8 cellular contexts compared by ENCODE assay signal in the genomic region with DNA sequence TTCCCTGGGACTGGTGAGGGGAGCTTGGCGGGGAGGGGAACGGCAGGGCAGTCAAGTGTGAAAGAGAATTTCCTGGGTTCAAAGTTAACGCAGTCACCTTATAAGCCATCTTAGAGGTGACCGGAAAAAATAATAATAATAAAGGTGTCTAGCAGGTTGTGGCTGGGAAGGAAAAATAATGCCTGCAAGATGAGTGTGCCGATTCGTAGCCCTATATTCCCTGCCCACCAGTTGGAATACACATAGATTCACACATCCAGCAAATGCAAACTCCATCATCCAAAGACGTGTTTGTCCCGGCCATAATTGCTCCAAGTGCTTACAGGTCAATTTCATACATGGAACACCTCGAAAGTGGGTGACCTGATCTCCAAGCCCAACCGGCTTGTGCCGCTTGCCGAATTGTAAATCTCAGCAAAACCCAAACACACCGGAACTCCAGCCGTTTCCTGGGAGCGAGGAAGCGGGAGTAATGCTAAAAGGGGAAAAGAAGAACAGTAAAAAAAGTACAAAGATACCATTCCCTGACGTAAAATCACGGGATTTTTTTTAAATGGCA. TPM values are rescaled to one million over a fixed set of nuclear protein-coding genes. Genes with fewer than 3 reads are reported as not detected.
DNase-seq lines count a peak whose midpoint lies in the region; ATAC-seq lines count a peak whose summit lies in the region.

No MANE protein-coding gene starts in this region.

- DNase-seq in SKM-1 treated with dmso at 0.1 percent for 144 hours (lab: John Stamatoyannopoulos, UW; ENCODE audit: unreplicated experiment) (peak; percentile 25), SKM-1 (lab: John Stamatoyannopoulos, UW; ENCODE audit: unreplicated experiment) (no peak), T-helper 17 cell (no peak), SIG-M5 (lab: John Stamatoyannopoulos, UW) (no peak)
- no peak for DNase-seq in activated T-cell treated with anti-CD3 and anti-CD28 coated beads, Interleukin-2, amount 50 U/mL, for 1 hour
- no peak for DNase-seq in activated CD8-positive, alpha-beta memory T cell treated with anti-CD3 and anti-CD28 coated beads for 24 hours

- peak overlapping the region; percentile 93 for H3K27ac ChIP-seq in subcutaneous abdominal adipose tissue (ENCODE audit: low read depth, low read length)

- H3K36me3 ChIP-seq in subcutaneous abdominal adipose tissue (ENCODE audit: control insufficient read depth in 5 of 5, insufficient read depth in 5 of 5, low read length in 5 of 5): no peaks in the 10 kb centered on the region

- peak overlapping the region; percentile 28 to 86 (median 79) for H3K9ac ChIP-seq in subcutaneous abdominal adipose tissue (ENCODE audit: low read length in 5 of 5)

- peaks cover 40% of the 10 kb centered on the region for H3K27me3 Mint-ChIP-seq in T-helper 17 cell

- no peak overlapping the region for H3K27ac Mint-ChIP-seq in T-helper 17 cell

- H3K27me3 ChIP-seq in subcutaneous abdominal adipose tissue (ENCODE audit: control insufficient read depth in 5 of 5, insufficient read depth in 4 of 5, low read length in 5 of 5): peaks cover 0 to 12% (median 3%) of the 10 kb centered on the region in 5 donors

- no peak for ATAC-seq in T-helper 17 cell

- peaks cover 5% of the 10 kb centered on the region for H3K4me1 Mint-ChIP-seq in T-helper 17 cell

- peaks cover 2 to 53% (median 50%) of the 10 kb centered on the region in 5 donors for H3K4me1 ChIP-seq in subcutaneous abdominal adipose tissue (ENCODE audit: control insufficient read depth in 5 of 5, insufficient read depth in 5 of 5, low read length in 5 of 5)

- H3K9me3 ChIP-seq in T-helper 17 cell (ENCODE audit: control insufficient read depth, low read length, poor library complexity, severe bottlenecking) (peaks cover 3% of the 10 kb centered on the region), iPS-18c (ENCODE audit: control insufficient read depth, insufficient read depth, low read length) (no peaks in the 10 kb centered on the region), subcutaneous abdominal adipose tissue (ENCODE audit: control insufficient read depth in 5 of 5, low read length in 5 of 5) (peaks cover 0 to 8% (median 4%) of the 10 kb centered on the region in 5 donors)

- H3K4me3 ChIP-seq in iPS-18c (ENCODE audit: insufficient read depth, low read depth, low read length) (peak overlapping the region; percentile 90), subcutaneous abdominal adipose tissue (ENCODE audit: low read depth in 1 of 5, low read length in 5 of 5) (peak overlapping the region; percentile 76 to 96 (median 87))

- H3K4me3 Mint-ChIP-seq in T-helper 17 cell: peak overlapping the region; percentile 15

- peaks cover 3% of the 10 kb centered on the region for H3K36me3 Mint-ChIP-seq in T-helper 17 cell (ENCODE audit: low read depth)

RNA-seq across cellular contexts. Expression of a gene that starts 1.3 kb away (rescaled TPM):
- not detected for total RNA-seq in T-helper 17 cell
